1 cellular context compared by ENCODE assay signal in genomic region chr10:48765039-48765438, GRCh38.
TF ChIP-seq lines count a peak whose summit lies in the region.

No MANE protein-coding gene starts in this region.

TF ChIP-seq in HCT116, 20 proteins besides CTCF, POLR2A, EP300 and RAD21 (continued from another document):
- TF ChIP-seq REST (IDR thresholded peaks at IDR 0.05; ENCODE audit: low read depth) (no peak), EZH2 (IDR thresholded peaks at IDR 0.05) (no peak)
